In the genomic region with DNA sequence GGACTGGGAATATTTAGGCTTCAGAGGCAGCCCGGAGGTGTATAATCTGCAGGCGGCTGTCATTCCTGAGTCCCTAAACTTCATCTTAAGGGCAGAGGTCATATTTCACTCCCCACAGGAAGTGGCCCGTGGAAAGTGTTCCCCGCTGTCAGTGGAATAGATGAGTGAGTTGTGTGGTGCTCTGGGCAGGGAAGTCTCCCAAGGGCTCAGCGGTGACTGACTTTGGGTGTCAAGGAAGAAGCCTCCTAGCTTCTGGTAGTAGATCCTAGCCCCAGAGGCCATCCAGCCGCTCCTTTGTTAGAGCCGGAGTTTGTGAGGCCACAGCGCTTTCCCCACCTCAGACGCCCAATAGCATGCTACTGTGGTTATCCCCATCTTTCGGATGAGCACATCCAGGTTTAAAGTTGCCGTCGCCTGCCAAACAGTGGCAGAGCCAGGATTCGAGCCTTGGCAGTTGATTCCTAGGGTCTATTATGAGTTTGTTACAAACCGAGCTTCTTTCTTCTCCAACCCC, we compare ENCODE assay signal across 27 cellular contexts. TPM values are rescaled to one million over a fixed set of nuclear protein-coding genes. Genes with fewer than 3 reads are reported as not detected.
DNase-seq lines count a peak whose midpoint lies in the region; ATAC-seq, FAIRE-seq and TF ChIP-seq lines count a peak whose summit lies in the region.
"Had no signal": no experiment of that assay in that cellular context is flagged by ENCODE, and none has a peak within 500 bp of the region (broad histone marks: within the 10 kb centered on the region; RNA-seq: fewer than 3 reads in every experiment).

No MANE protein-coding gene starts in this region.

- no peaks in the 10 kb centered on the region for H3K9me3 ChIP-seq in HepG2 (ENCODE audit: low read length)
- H3K9me3 ChIP-seq in right lobe of liver = no peaks in the 10 kb centered on the region
- H3K9me3 ChIP-seq in ectodermal cell (ENCODE audit: control insufficient read depth, low read length) = no peaks in the 10 kb centered on the region
- H3K9me3 ChIP-seq: A549, neutrophil, psoas muscle, SJCRH30, thoracic aorta had no signal

- no peak overlapping the region for H2AFZ ChIP-seq in HepG2 (ENCODE audit: low read length)

- TF ChIP-seq POLR2A in HepG2 (IDR thresholded peaks at IDR 0.05; ENCODE audit: insufficient read depth in 1 of 2, low read depth in 2 of 2, low read length in 2 of 2) (no peak), right lobe of liver (IDR thresholded peaks at IDR 0.05) (no peak)

- peak overlapping the region; percentile 52 for H3K4me2 ChIP-seq in HepG2 (ENCODE audit: low read depth, low read length)
- H3K4me2 ChIP-seq: A549, KMS-11 had no signal

- DNase-seq in HepG2 (ENCODE audit: low spot score) (no peak), right lobe of liver (no peak), mesenteric fat pad (ENCODE audit: low spot score) (peak; percentile 30), activated gamma-delta T cell treated with Interleukin-2 at 50 U/mL for 16 hours (no peak)
- DNase-seq: activated naive CD4-positive, alpha-beta T cell treated with anti-CD3 and anti-CD28 coated beads, Interleukin-2, amount 50 U/mL, for 16 hours; AML-193; amniotic stem cell; brain microvascular endothelial cell; CD4-positive, alpha-beta memory T cell; left cardiac atrium; psoas muscle; SJCRH30; stimulated activated naive CD8-positive, alpha-beta T cell treated with anti-CD3 and anti-CD28 coated beads, Interleukin-15, Interleukin-2, amounts not matched to agents 100 U/mL and 50 U/mL, for 24 hours; T1000; WERI-Rb-1 had no signal

- no peak overlapping the region for H3K9ac ChIP-seq in HepG2 (ENCODE audit: insufficient read depth, low read depth, low read length)
- H3K9ac ChIP-seq: KMS-11 had no signal

- H3K4me3 ChIP-seq in HepG2 (replicated peaks in 1 of 3; ENCODE audit: insufficient read depth in 1 of 3, low read depth in 2 of 3, low read length in 3 of 3) = peak overlapping the region in 1 of 3 experiments; percentile 60; a peak in 1 of 6 replicates
- no peak overlapping the region for H3K4me3 ChIP-seq in right lobe of liver
- H3K4me3 ChIP-seq in ectodermal cell (ENCODE audit: insufficient read depth, low read depth, low read length) = peak overlapping the region; percentile 8
- H3K4me3 ChIP-seq: A549, SJCRH30, skin epidermis, thoracic aorta had no signal

- peaks cover 0 to 24% of the 10 kb centered on the region in 2 experiments; a peak in 3 of 5 replicates for H3K27me3 ChIP-seq in HepG2 (ENCODE audit: control insufficient read depth in 1 of 2, insufficient read depth in 2 of 2, low read length in 2 of 2)
- H3K27me3 ChIP-seq in right lobe of liver = peaks cover 0 to 29% of the 10 kb centered on the region in 2 donors
- peaks cover 100% of the 10 kb centered on the region for H3K27me3 ChIP-seq in ectodermal cell (ENCODE audit: control insufficient read depth, insufficient read depth, low read length, poor library complexity, severe bottlenecking)

- no peaks in the 10 kb centered on the region for H3K79me2 ChIP-seq in HepG2 (ENCODE audit: insufficient read depth, low read length)

- no peak for FAIRE-seq in HepG2 (lab: Jason Lieb, UNC)
- FAIRE-seq: A549 had no signal

- H3K27ac ChIP-seq in HepG2 (ENCODE audit: extremely low read length, insufficient read depth, low read length) (no peak overlapping the region), right lobe of liver (no peak overlapping the region), ectodermal cell (ENCODE audit: insufficient read depth, low read depth, low read length, poor library complexity, severe bottlenecking) (no peak overlapping the region)
- H3K27ac ChIP-seq: brain microvascular endothelial cell, KMS-11, neutrophil, psoas muscle, SJCRH30, thoracic aorta, WERI-Rb-1 had no signal

- WGBS in HepG2 (ENCODE audit: low lambda C conversion rate) = 67% methylated on average over 9 of the region's 14 CpGs
- 18% methylated on average over 3 of the region's 14 CpGs for WGBS in right lobe of liver (ENCODE audit: insufficient coverage, low coverage, low lambda C conversion rate, missing lambda C conversion rate)
- 4 to 5% methylated on average over 14 of the region's 14 CpGs for WGBS in ectodermal cell, 2 experiments

- in situ Hi-C loops in HepG2 (cut with HindIII; ENCODE audit: extremely low pct_ligation_motif_present, low pct_unique_long_range_greater_than_20kb) = no loop called here

- POLR2A ChIA-PET in HepG2 (lab: Yijun Ruan, JAX) = interaction anchor here (2.2 kb wide), 1 partner anchor 9 kb away, joined by 6 read pairs; no protein-coding TSS in a partner anchor

- TF ChIP-seq CTCF in HepG2 (CRISPR knock-in tag; IDR thresholded peaks at IDR 0.05) = no peak
- no peak for TF ChIP-seq CTCF in right lobe of liver (IDR thresholded peaks at IDR 0.05)

- H3K36me3 ChIP-seq in HepG2 (replicated peaks in 1 of 2; ENCODE audit: control insufficient read depth in 1 of 2, insufficient read depth in 2 of 2, low read length in 2 of 2) (no peaks in the 10 kb centered on the region), right lobe of liver (no peaks in the 10 kb centered on the region), ectodermal cell (ENCODE audit: control insufficient read depth, insufficient read depth, low read length) (no peaks in the 10 kb centered on the region)
- H3K36me3 ChIP-seq: brain microvascular endothelial cell, neutrophil, SJCRH30, thoracic aorta, WERI-Rb-1 had no signal

- CTCF ChIA-PET in HepG2 (lab: Yijun Ruan, JAX; ENCODE audit: low intra/inter-chr PET ratio, low total read pairs) = no interaction called here

- H3K4me1 ChIP-seq in HepG2 (ENCODE audit: insufficient read depth, low read length) (peaks cover 71% of the 10 kb centered on the region), right lobe of liver (peaks cover 0 to 21% (median 0%) of the 10 kb centered on the region in 4 donors), ectodermal cell (ENCODE audit: control insufficient read depth, insufficient read depth, low read length) (peaks cover 61% of the 10 kb centered on the region)
- H3K4me1 ChIP-seq: SJCRH30 had no signal

- BruUV-seq in HepG2 (replicated peaks; lab: Mats Ljungman, UMichigan) = no TSS peak

- no peaks in the 10 kb centered on the region for H4K20me1 ChIP-seq in HepG2 (ENCODE audit: insufficient read depth, low read length)

- intact Hi-C loops in HepG2 (cut with micrococcal nuclease; ENCODE audit: unreplicated experiment) (no loop called here), right lobe of liver (cut with DNase I) (no loop called here)

- TF ChIP-seq EP300 in HepG2 (IDR thresholded peaks at IDR 0.05; ENCODE audit: low read depth in 2 of 2, low read length in 2 of 2) (no peak), HepG2 (CRISPR knock-in tag; IDR thresholded peaks at IDR 0.05; ENCODE audit: borderline replicate concordance) (no peak)

- TF ChIP-seq RAD21 in HepG2 (CRISPR knock-in tag; IDR thresholded peaks at IDR 0.05) = no peak

- ATAC-seq in HepG2 (no peak), right lobe of liver (no peak), HG02852 (IDR thresholded peaks at IDR 0.05; ENCODE audit: unreplicated experiment) (no peak), HG03135 (IDR thresholded peaks at IDR 0.05; ENCODE audit: unreplicated experiment) (no peak), GM18870 (IDR thresholded peaks at IDR 0.05; ENCODE audit: unreplicated experiment) (no peak)
- ATAC-seq: A549; left cardiac atrium; stimulated activated naive CD8-positive, alpha-beta T cell treated with anti-CD3 and anti-CD28 coated beads, Interleukin-15, Interleukin-2, amounts not matched to agents 100 U/mL and 50 U/mL, for 24 hours had no signal

RNA-seq across cellular contexts. Expression of a gene that starts 38.9 kb away (rescaled TPM):
- total RNA-seq in HepG2 (2016; rRNA removed; fragmentation: Illumina TruSeq; extraction: Trizol) = not detected in 2 replicates
- not detected in 2 replicates for total RNA-seq in HepG2 (2016; cell fraction: cytosol; rRNA removed; fragmentation: Illumina TruSeq; extraction: Trizol; ENCODE audit: low read depth)
- not detected in 2 replicates for total RNA-seq in HepG2 (2016; cell fraction: insoluble cytoplasmic fraction; rRNA removed; fragmentation: Illumina TruSeq; extraction: Trizol)
- total RNA-seq in HepG2 (2016; cell fraction: membrane; rRNA removed; fragmentation: Illumina TruSeq; extraction: Trizol) = not detected in 2 replicates
- total RNA-seq in HepG2 (2016; cell fraction: nucleus; rRNA removed; fragmentation: Illumina TruSeq; extraction: Trizol) = not detected in 2 replicates
- not detected in 2 replicates for polyA plus RNA-seq in HepG2 (2011; rRNA removed)
- polyA plus RNA-seq in HepG2 (2011; cell fraction: cytosol; rRNA removed) = not detected in 2 replicates
- not detected in 2 replicates for polyA plus RNA-seq in HepG2 (2011; cell fraction: nucleus; rRNA removed)
- polyA plus RNA-seq in HepG2 (2012) = not detected in 2 replicates
- not detected in 2 replicates for polyA plus RNA-seq in HepG2 (2016; cell fraction: cytosol; fragmentation: Illumina TruSeq; extraction: Trizol; ENCODE audit: low read depth)
- polyA plus RNA-seq in HepG2 (2016; cell fraction: insoluble cytoplasmic fraction; fragmentation: Illumina TruSeq; extraction: Trizol; ENCODE audit: low read depth) = not detected in 2 replicates
- polyA plus RNA-seq in HepG2 (2016; cell fraction: membrane; fragmentation: Illumina TruSeq; extraction: Trizol; ENCODE audit: low read depth) = not detected in 2 replicates
- polyA plus RNA-seq in HepG2 (2016; cell fraction: nucleus; fragmentation: Illumina TruSeq; extraction: Trizol; ENCODE audit: insufficient read depth, low read depth) = not detected in 2 replicates
- not detected in 2 replicates for polyA minus RNA-seq in HepG2 (2011; rRNA and poly(A)+ RNA removed; ENCODE audit: low replicate concordance)
- not detected in 2 replicates for polyA minus RNA-seq in HepG2 (2011; cell fraction: cytosol; rRNA and poly(A)+ RNA removed)
- polyA minus RNA-seq in HepG2 (2011; cell fraction: nucleus; rRNA and poly(A)+ RNA removed) = not detected in 2 replicates
- under 1 TPM in 2 of 6 experiments, not detected in 4; 0.05 to 0.09 TPM for total RNA-seq in right lobe of liver
- polyA plus RNA-seq in ectodermal cell (2013, experiment 1 of 4) = not detected
- polyA plus RNA-seq in ectodermal cell (2013, experiment 2 of 4) = not detected
- polyA plus RNA-seq in ectodermal cell (2013, experiment 3 of 4) = not detected
- polyA plus RNA-seq in ectodermal cell (2013, experiment 4 of 4) = not detected
- total RNA-seq in mesenteric fat pad = not detected
- total RNA-seq: cerebellum, H4, left cardiac atrium, mammary epithelial cell, psoas muscle, SJCRH30, thoracic aorta had no signal
- polyA plus RNA-seq: A549; CD4-positive, alpha-beta memory T cell; mammary epithelial cell had no signal

RNA-seq across cellular contexts. Expression of a gene that starts 43.9 kb away (rescaled TPM):
- total RNA-seq in HepG2 (2016; rRNA removed; fragmentation: Illumina TruSeq; extraction: Trizol) (not detected in 2 replicates), right lobe of liver (not detected), mesenteric fat pad (not detected)
- total RNA-seq in HepG2 (2016; cell fraction: cytosol; rRNA removed; fragmentation: Illumina TruSeq; extraction: Trizol; ENCODE audit: low read depth) = not detected in 2 replicates
- total RNA-seq in HepG2 (2016; cell fraction: insoluble cytoplasmic fraction; rRNA removed; fragmentation: Illumina TruSeq; extraction: Trizol) = not detected in 2 replicates
- total RNA-seq in HepG2 (2016; cell fraction: membrane; rRNA removed; fragmentation: Illumina TruSeq; extraction: Trizol) = not detected in 2 replicates
- total RNA-seq in HepG2 (2016; cell fraction: nucleus; rRNA removed; fragmentation: Illumina TruSeq; extraction: Trizol) = not detected in 2 replicates
- polyA plus RNA-seq in HepG2 (2011; rRNA removed) = not detected in 2 replicates
- polyA plus RNA-seq in HepG2 (2011; cell fraction: cytosol; rRNA removed) = not detected in 2 replicates
- polyA plus RNA-seq in HepG2 (2011; cell fraction: nucleus; rRNA removed) = not detected in 2 replicates
- polyA plus RNA-seq in HepG2 (2012) = not detected in 2 replicates
- not detected in 2 replicates for polyA plus RNA-seq in HepG2 (2016; cell fraction: cytosol; fragmentation: Illumina TruSeq; extraction: Trizol; ENCODE audit: low read depth)
- not detected in 2 replicates for polyA plus RNA-seq in HepG2 (2016; cell fraction: insoluble cytoplasmic fraction; fragmentation: Illumina TruSeq; extraction: Trizol; ENCODE audit: low read depth)
- polyA plus RNA-seq in HepG2 (2016; cell fraction: membrane; fragmentation: Illumina TruSeq; extraction: Trizol; ENCODE audit: low read depth) = not detected in 2 replicates
- polyA plus RNA-seq in HepG2 (2016; cell fraction: nucleus; fragmentation: Illumina TruSeq; extraction: Trizol; ENCODE audit: insufficient read depth, low read depth) = not detected in 2 replicates
- not detected in 2 replicates for polyA minus RNA-seq in HepG2 (2011; rRNA and poly(A)+ RNA removed; ENCODE audit: low replicate concordance)
- polyA minus RNA-seq in HepG2 (2011; cell fraction: cytosol; rRNA and poly(A)+ RNA removed) = not detected in 2 replicates
- not detected in 2 replicates for polyA minus RNA-seq in HepG2 (2011; cell fraction: nucleus; rRNA and poly(A)+ RNA removed)
- not detected for polyA plus RNA-seq in ectodermal cell (2013, experiment 1 of 4)
- not detected for polyA plus RNA-seq in ectodermal cell (2013, experiment 2 of 4)
- polyA plus RNA-seq in ectodermal cell (2013, experiment 3 of 4) = not detected
- polyA plus RNA-seq in ectodermal cell (2013, experiment 4 of 4) = not detected
- total RNA-seq: CD4-positive, alpha-beta memory T cell; cerebellum; H4; left cardiac atrium; mammary epithelial cell; psoas muscle; SJCRH30; thoracic aorta had no signal
- polyA plus RNA-seq: A549; CD4-positive, alpha-beta memory T cell; mammary epithelial cell had no signal

RNA-seq across cellular contexts. Expression of a gene that starts 44.7 kb away (rescaled TPM):
- total RNA-seq in HepG2 (2016; rRNA removed; fragmentation: Illumina TruSeq; extraction: Trizol) = not detected in 2 replicates
- not detected in 2 replicates for total RNA-seq in HepG2 (2016; cell fraction: cytosol; rRNA removed; fragmentation: Illumina TruSeq; extraction: Trizol; ENCODE audit: low read depth)
- total RNA-seq in HepG2 (2016; cell fraction: insoluble cytoplasmic fraction; rRNA removed; fragmentation: Illumina TruSeq; extraction: Trizol) = not detected in 2 replicates
- total RNA-seq in HepG2 (2016; cell fraction: membrane; rRNA removed; fragmentation: Illumina TruSeq; extraction: Trizol) = not detected in 2 replicates
- not detected in 2 replicates for total RNA-seq in HepG2 (2016; cell fraction: nucleus; rRNA removed; fragmentation: Illumina TruSeq; extraction: Trizol)
- not detected in 2 replicates for polyA plus RNA-seq in HepG2 (2011; rRNA removed)
- polyA plus RNA-seq in HepG2 (2011; cell fraction: cytosol; rRNA removed) = not detected in 2 replicates
- not detected in 2 replicates for polyA plus RNA-seq in HepG2 (2011; cell fraction: nucleus; rRNA removed)
- polyA plus RNA-seq in HepG2 (2012) = not detected in 2 replicates
- not detected in 2 replicates for polyA plus RNA-seq in HepG2 (2016; cell fraction: cytosol; fragmentation: Illumina TruSeq; extraction: Trizol; ENCODE audit: low read depth)
- not detected in 2 replicates for polyA plus RNA-seq in HepG2 (2016; cell fraction: insoluble cytoplasmic fraction; fragmentation: Illumina TruSeq; extraction: Trizol; ENCODE audit: low read depth)
- polyA plus RNA-seq in HepG2 (2016; cell fraction: membrane; fragmentation: Illumina TruSeq; extraction: Trizol; ENCODE audit: low read depth) = not detected in 2 replicates
- not detected in 2 replicates for polyA plus RNA-seq in HepG2 (2016; cell fraction: nucleus; fragmentation: Illumina TruSeq; extraction: Trizol; ENCODE audit: insufficient read depth, low read depth)
- not detected in 2 replicates for polyA minus RNA-seq in HepG2 (2011; rRNA and poly(A)+ RNA removed; ENCODE audit: low replicate concordance)
- polyA minus RNA-seq in HepG2 (2011; cell fraction: cytosol; rRNA and poly(A)+ RNA removed) = not detected in 2 replicates
- polyA minus RNA-seq in HepG2 (2011; cell fraction: nucleus; rRNA and poly(A)+ RNA removed) = not detected in 2 replicates
- not detected for total RNA-seq in right lobe of liver
- polyA plus RNA-seq in ectodermal cell (2013, experiment 1 of 4) = 1.0 TPM
- 1.3 TPM for polyA plus RNA-seq in ectodermal cell (2013, experiment 2 of 4)
- 2.3 TPM for polyA plus RNA-seq in ectodermal cell (2013, experiment 3 of 4)
- polyA plus RNA-seq in ectodermal cell (2013, experiment 4 of 4) = 2.5 TPM
- not detected for total RNA-seq in mesenteric fat pad
- total RNA-seq: CD4-positive, alpha-beta memory T cell; H4; left cardiac atrium; mammary epithelial cell; psoas muscle; SJCRH30; thoracic aorta had no signal
- polyA plus RNA-seq: A549; CD4-positive, alpha-beta memory T cell; mammary epithelial cell; psoas muscle had no signal
